ENCODE assay signal across 18 cellular contexts in genomic region chr2:219748673-219749570, GRCh38.
"Had no signal": no experiment of that assay in that cellular context is flagged by ENCODE, and none has a peak within 500 bp of the region (broad histone marks: within the 10 kb centered on the region; RNA-seq: fewer than 3 reads in every experiment).

No MANE protein-coding gene starts in this region.

- H3K9me3 Mint-ChIP-seq: effector memory CD8-positive, alpha-beta T cell; immature natural killer cell had no signal

- DNase-seq: activated CD4-positive, alpha-beta T cell treated with anti-CD3 and anti-CD28 coated beads, Interleukin-2, amount 50 U/mL, for 1 hour; activated CD4-positive, CD25-positive, alpha-beta regulatory T cell treated with anti-CD3 and anti-CD28 coated beads, Interleukin-2, amount 50 U/mL, for 72 hours; activated gamma-delta T cell; adrenal gland; dermis blood vessel endothelial cell; effector memory CD8-positive, alpha-beta T cell; immature natural killer cell; kidney glomerular epithelial cell; left ventricle myocardium superior; psoas muscle; right lobe of liver; stimulated activated CD4-positive, alpha-beta T cell treated with anti-CD3 and anti-CD28 coated beads, Interleukin-4, amount 100 ng/mL, for 1 hour; stimulated activated naive CD8-positive, alpha-beta T cell treated with anti-CD3 and anti-CD28 coated beads, Interleukin-15, amount 100 ng/mL, for 72 hours; T-helper 2 cell had no signal

- H3K27ac Mint-ChIP-seq: activated naive CD4-positive, alpha-beta T cell treated with anti-CD3 and anti-CD28 coated beads, Interleukin-2, amount 50 U/mL, for 72 hours; effector memory CD8-positive, alpha-beta T cell; immature natural killer cell; memory B cell; stimulated activated naive CD8-positive, alpha-beta T cell treated with anti-CD3 and anti-CD28 coated beads, Interleukin-15, amount 100 ng/mL, for 72 hours had no signal

- H3K27ac ChIP-seq: adrenal gland, cardiac muscle cell, psoas muscle, right lobe of liver, VCaP had no signal

- H3K27me3 ChIP-seq: adrenal gland, cardiac muscle cell, right lobe of liver had no signal

- H3K4me1 Mint-ChIP-seq: immature natural killer cell; memory B cell; stimulated activated naive CD8-positive, alpha-beta T cell treated with anti-CD3 and anti-CD28 coated beads, Interleukin-15, amount 100 ng/mL, for 72 hours had no signal

- ATAC-seq: activated naive CD4-positive, alpha-beta T cell treated with anti-CD3 and anti-CD28 coated beads, Interleukin-2, amount 50 U/mL, for 72 hours; effector memory CD8-positive, alpha-beta T cell; left ventricle myocardium superior; psoas muscle; right lobe of liver; stimulated activated naive CD8-positive, alpha-beta T cell treated with anti-CD3 and anti-CD28 coated beads, Interleukin-15, amount 100 ng/mL, for 72 hours had no signal

- H3K9me3 ChIP-seq: adrenal gland, psoas muscle, right lobe of liver had no signal

- H3K36me3 Mint-ChIP-seq: immature natural killer cell, memory B cell had no signal

- H3K4me3 Mint-ChIP-seq: effector memory CD8-positive, alpha-beta T cell; immature natural killer cell; memory B cell; stimulated activated naive CD8-positive, alpha-beta T cell treated with anti-CD3 and anti-CD28 coated beads, Interleukin-15, amount 100 ng/mL, for 72 hours had no signal

- H3K27me3 Mint-ChIP-seq: memory B cell; stimulated activated naive CD8-positive, alpha-beta T cell treated with anti-CD3 and anti-CD28 coated beads, Interleukin-15, amount 100 ng/mL, for 72 hours had no signal
